ENCODE assay signal across 8 cellular contexts in the genomic region with DNA sequence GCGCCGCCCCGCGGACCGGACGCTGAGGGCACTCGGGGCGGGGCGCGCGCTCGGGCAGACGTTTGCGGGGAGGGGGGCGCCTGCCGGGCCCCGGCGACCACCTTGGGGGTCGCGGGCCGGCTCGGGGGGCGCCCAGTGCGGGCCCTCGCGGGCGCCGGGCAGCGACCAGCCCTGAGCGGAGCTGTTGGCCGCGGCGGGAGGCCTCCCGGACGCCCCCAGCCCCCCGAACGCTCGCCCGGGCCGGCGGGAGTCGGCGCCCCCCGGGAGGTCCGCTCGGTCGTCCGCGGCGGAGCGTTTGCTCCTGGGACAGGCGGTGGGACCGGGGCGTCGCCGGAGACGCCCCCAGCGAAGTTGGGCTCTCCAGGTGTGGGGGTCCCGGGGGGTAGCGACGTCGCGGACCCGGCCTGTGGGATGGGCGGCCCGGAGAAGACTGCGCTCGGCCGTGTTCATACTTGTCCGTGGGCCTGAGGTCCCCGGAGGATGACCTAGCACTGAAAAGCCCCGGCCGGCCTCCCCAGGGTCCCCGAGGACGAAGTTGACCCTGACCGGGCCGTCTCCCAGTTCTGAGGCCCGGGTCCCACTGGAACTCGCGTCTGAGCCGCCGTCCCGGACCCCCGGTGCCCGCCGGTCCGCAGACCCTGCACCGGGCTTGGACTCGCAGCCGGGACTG. TPM values are rescaled to one million over a fixed set of nuclear protein-coding genes. Genes with fewer than 3 reads are reported as not detected.
A peak's percentile ranks its signal among the peaks of the same experiment; 100 is the strongest.
DNase-seq lines count a peak whose midpoint lies in the region; ATAC-seq, FAIRE-seq and TF ChIP-seq lines count a peak whose summit lies in the region.

No MANE protein-coding gene starts in this region.

- H2AFZ ChIP-seq in Loucy (ENCODE audit: low read length) = no peak overlapping the region

- H3K36me3 Mint-ChIP-seq in naive thymus-derived CD8-positive, alpha-beta T cell = peaks cover 0 to 3% (median 1%) of the 10 kb centered on the region in 3 donors

- H3K36me3 ChIP-seq in BLaER1 treated with 17β-estradiol and CSF1 and Interleukin-3, amounts not matched to agents 10 nM and 100 nM = peaks cover 10 to 33% (median 24%) of the 10 kb centered on the region in 11 experiments; a peak in 21 of 22 replicates
- H3K36me3 ChIP-seq in Loucy (ENCODE audit: insufficient read depth, low read length) = no peaks in the 10 kb centered on the region; the same call in 1 of the 2 replicates

- H3K27me3 ChIP-seq in BLaER1 treated with 17β-estradiol and CSF1 and Interleukin-3, amounts not matched to agents 10 nM and 100 nM = no peaks in the 10 kb centered on the region
- H3K27me3 ChIP-seq in Loucy (ENCODE audit: insufficient read depth, low read length, poor library complexity, severe bottlenecking) (no peaks in the 10 kb centered on the region), dorsolateral prefrontal cortex (no peaks in the 10 kb centered on the region)

- peak overlapping the region; percentile 86 to 96 (median 95) for H3K27ac ChIP-seq in BLaER1 treated with 17β-estradiol and CSF1 and Interleukin-3, amounts not matched to agents 10 nM and 100 nM
- peak overlapping the region in 56 of 59 donors; percentile 0 to 90 (median 74) for H3K27ac ChIP-seq in dorsolateral prefrontal cortex

- peaks cover 6% of the 10 kb centered on the region; the same call in 1 of the 2 replicates for H3F3A ChIP-seq in Loucy (ENCODE audit: low read depth)

- H4K20me1 ChIP-seq in BLaER1 treated with 17β-estradiol and CSF1 and Interleukin-3, amounts not matched to agents 10 nM and 100 nM = peaks cover 37 to 53% (median 51%) of the 10 kb centered on the region in 11 experiments
- peaks cover 44% of the 10 kb centered on the region for H4K20me1 ChIP-seq in Loucy (ENCODE audit: insufficient read depth, low read length, poor library complexity, severe bottlenecking)

- ATAC-seq in naive thymus-derived CD8-positive, alpha-beta T cell = no peak
- ATAC-seq in GM21737 (IDR thresholded peaks at IDR 0.05; ENCODE audit: unreplicated experiment) = no peak

- no peaks in the 10 kb centered on the region for H3K9me2 ChIP-seq in Loucy (replicated peaks; ENCODE audit: low read depth, low read length)

- H3K9me3 ChIP-seq in BLaER1 treated with 17β-estradiol and CSF1 and Interleukin-3, amounts not matched to agents 10 nM and 100 nM (replicated peaks in 1 of 11) = no peaks in the 10 kb centered on the region
- H3K9me3 ChIP-seq in Loucy (ENCODE audit: insufficient read depth, low read depth, low read length) = no peaks in the 10 kb centered on the region

- H3K27ac Mint-ChIP-seq in naive thymus-derived CD8-positive, alpha-beta T cell = peak overlapping the region in 9 of 10 donors; percentile 84 to 96 (median 93)

- peak overlapping the region; percentile 85 to 99 (median 94) for H3K4me3 ChIP-seq in BLaER1 treated with 17β-estradiol and CSF1 and Interleukin-3, amounts not matched to agents 10 nM and 100 nM
- H3K4me3 ChIP-seq in Loucy (ENCODE audit: low read length, poor library complexity, severe bottlenecking) (peak overlapping the region; percentile 94), dorsolateral prefrontal cortex (peak overlapping the region; percentile 45 to 98 (median 74))

- peak overlapping the region; percentile 91 to 98 (median 94) for H3K4me3 Mint-ChIP-seq in naive thymus-derived CD8-positive, alpha-beta T cell

- H3K4me2 ChIP-seq in BLaER1 treated with 17β-estradiol and CSF1 and Interleukin-3, amounts not matched to agents 10 nM and 100 nM = peak overlapping the region; percentile 85 to 100 (median 98)
- peak overlapping the region; percentile 93 for H3K4me2 ChIP-seq in Loucy (ENCODE audit: low read depth, low read length, poor library complexity, severe bottlenecking)

- no peak for FAIRE-seq in H54 (lab: Jason Lieb, UNC)

- TF ChIP-seq CTCF in Loucy (conservative IDR thresholded peaks at IDR 0.05; ENCODE audit: low read length) = no peak
- no peak for TF ChIP-seq CTCF in dorsolateral prefrontal cortex (IDR thresholded peaks at IDR 0.05 in 54 of 56, conservative IDR thresholded peaks at IDR 0.05 in 2 of 56; ENCODE audit: low read depth in 1 of 56, partially characterized antibody in 56 of 56)

- intact Hi-C loops in dorsolateral prefrontal cortex (cut with DNase I) (no loop called here), head of caudate nucleus (cut with DNase I) (no loop called here)

- DNase-seq in dorsolateral prefrontal cortex = no peak
- DNase-seq in naive thymus-derived CD8-positive, alpha-beta T cell = no peak
- DNase-seq in NCI-H1694 (lab: John Stamatoyannopoulos, UW) = no peak
- no peak for DNase-seq in H54 (ENCODE audit: insufficient read length, low spot score)
- no peak for DNase-seq in head of caudate nucleus

- H3K27me3 Mint-ChIP-seq in naive thymus-derived CD8-positive, alpha-beta T cell = no peaks in the 10 kb centered on the region

- no peak for TF ChIP-seq POLR2A in H54 (IDR thresholded peaks at IDR 0.05; ENCODE audit: low read depth, low read length)

- H3K79me2 ChIP-seq in Loucy (ENCODE audit: insufficient read depth, low read length) = peaks cover 52% of the 10 kb centered on the region

- H3K4me1 Mint-ChIP-seq in naive thymus-derived CD8-positive, alpha-beta T cell = peaks cover 19 to 51% (median 42%) of the 10 kb centered on the region in 4 donors

- POLR2A ChIA-PET in naive thymus-derived CD8-positive, alpha-beta T cell (lab: Charles Lee) = interaction anchor here (0.5 to 1.3 kb wide), 7 partner anchors 11 to 286 kb away, joined by 3 to 5 read pairs (median 4); no protein-coding TSS in a partner anchor

- peaks cover 58 to 65% (median 62%) of the 10 kb centered on the region in 10 experiments for H3K4me1 ChIP-seq in BLaER1 treated with 17β-estradiol and CSF1 and Interleukin-3, amounts not matched to agents 10 nM and 100 nM
- peaks cover 30% of the 10 kb centered on the region for H3K4me1 ChIP-seq in Loucy (ENCODE audit: insufficient read depth, low read length, poor library complexity, severe bottlenecking)

- no peaks in the 10 kb centered on the region for H3K9me3 Mint-ChIP-seq in naive thymus-derived CD8-positive, alpha-beta T cell

- H3K9ac ChIP-seq in BLaER1 treated with 17β-estradiol and CSF1 and Interleukin-3, amounts not matched to agents 10 nM and 100 nM = peak overlapping the region; percentile 94 to 99 (median 98)
- H3K9ac ChIP-seq in Loucy (ENCODE audit: low read depth, low read length, poor library complexity, severe bottlenecking) = peak overlapping the region; percentile 93

RNA-seq across cellular contexts. Expression of a gene that starts 0.6 kb away (rescaled TPM):
- 10 to 100 TPM; 40.6 to 90.6 (median 56.3) TPM for total RNA-seq in dorsolateral prefrontal cortex
- 10 to 100 TPM; 91.5 to 96.0 TPM for total RNA-seq in naive thymus-derived CD8-positive, alpha-beta T cell
- polyA plus RNA-seq in naive thymus-derived CD8-positive, alpha-beta T cell = 10 to 100 TPM; 12.3 to 43.9 (median 20.3) TPM

RNA-seq across cellular contexts. Expression of a gene that starts 31.6 kb away (rescaled TPM):
- 10 to 100 TPM in 119 of 120 experiments, 1 to 10 TPM in 1; 9.5 to 47.7 (median 25.8) TPM for total RNA-seq in dorsolateral prefrontal cortex
- total RNA-seq in naive thymus-derived CD8-positive, alpha-beta T cell = not detected
- not detected for polyA plus RNA-seq in naive thymus-derived CD8-positive, alpha-beta T cell

RNA-seq across cellular contexts. Expression of a gene that starts 32.1 kb away (rescaled TPM):
- total RNA-seq in dorsolateral prefrontal cortex = 10 to 100 TPM; 10.1 to 52.7 (median 22.7) TPM
- total RNA-seq in naive thymus-derived CD8-positive, alpha-beta T cell = 10 to 100 TPM; 69.7 to 82.4 TPM
- 1 to 10 TPM in 2 of 3 donors, under 1 TPM in 1; 0.68 to 2.3 (median 1.0) TPM for polyA plus RNA-seq in naive thymus-derived CD8-positive, alpha-beta T cell

RNA-seq across cellular contexts. Expression of a gene that starts 35.4 kb away (rescaled TPM):
- total RNA-seq in dorsolateral prefrontal cortex = 100 to 1,000 TPM; 170 to 316 (median 242) TPM
- total RNA-seq in naive thymus-derived CD8-positive, alpha-beta T cell = 10 to 100 TPM; 83.9 to 89.0 TPM
- polyA plus RNA-seq in naive thymus-derived CD8-positive, alpha-beta T cell = 100 to 1,000 TPM; 214 to 264 (median 262) TPM

RNA-seq across cellular contexts. Expression of a gene that starts 42.2 kb away (rescaled TPM):
- 100 to 1,000 TPM in 4 of 120 experiments, 10 to 100 TPM in 116; 19.9 to 116 (median 36.5) TPM for total RNA-seq in dorsolateral prefrontal cortex
- 10 to 100 TPM; 31.2 to 35.4 TPM for total RNA-seq in naive thymus-derived CD8-positive, alpha-beta T cell
- 1 to 10 TPM; 1.1 to 8.2 (median 6.6) TPM for polyA plus RNA-seq in naive thymus-derived CD8-positive, alpha-beta T cell

Comparison
In these comparisons a context has a peak if more than half of its experiments do, and no peak if none do; other contexts are left out.
1. RNA of a gene that starts 31.6 kb away (total RNA-seq): 9.5 to 47.7 TPM in dorsolateral prefrontal cortex; not detected in naive thymus-derived CD8-positive, alpha-beta T cell; every median in the first group is over 4 times any median in the second.
2. Peak in every context shown above with its lines, with median percentiles within 50 percentile points of each other: H3K4me3 ChIP-seq.